8 cellular contexts compared by ENCODE assay signal in genomic region chr17:76102944-76103273, GRCh38. TPM values are rescaled to one million over a fixed set of nuclear protein-coding genes. Genes with fewer than 3 reads are reported as not detected.
DNase-seq lines count a peak whose midpoint lies in the region; ATAC-seq and TF ChIP-seq lines count a peak whose summit lies in the region.

No MANE protein-coding gene starts in this region.

- no peak for DNase-seq in GM06990 (ENCODE audit: extremely low read depth, insufficient read length)
- DNase-seq in PC-9: no peak
- no peak for DNase-seq in progenitor cell of endocrine pancreas (ENCODE audit: low spot score, unreplicated experiment)
- DNase-seq in NCI-H345 treated with DMSO at 0.1 percent for 48 hours (lab: John Stamatoyannopoulos, UW; ENCODE audit: unreplicated experiment): no peak
- no peak for DNase-seq in NCI-H446 (lab: John Stamatoyannopoulos, UW)

- peaks cover 23% of the 10 kb centered on the region for H3K4me1 Mint-ChIP-seq in progenitor cell of endocrine pancreas (ENCODE audit: low read depth)

- H3K27me3 Mint-ChIP-seq in progenitor cell of endocrine pancreas: no peaks in the 10 kb centered on the region

- H3K27me3 ChIP-seq in GM06990 (replicated peaks; ENCODE audit: control insufficient read depth, insufficient read depth, low read length) (no peaks in the 10 kb centered on the region), PC-9 (ENCODE audit: insufficient read depth, low read depth) (no peaks in the 10 kb centered on the region)

- peak overlapping the region; percentile 91 for H3K4me2 ChIP-seq in PC-9

- H3F3A ChIP-seq in PC-9 (ENCODE audit: insufficient read depth, low read depth): peaks cover 6% of the 10 kb centered on the region; the same call in 1 of the 2 replicates

- peak overlapping the region; percentile 73; the same call in 1 of the 2 replicates for H3K27ac ChIP-seq in PC-9

- peak; percentile 27 for ATAC-seq in esophagus mucosa
- no peak for ATAC-seq in HG02885 (IDR thresholded peaks at IDR 0.05; ENCODE audit: poor library complexity, unreplicated experiment)
- no peak for ATAC-seq in HG03439 (IDR thresholded peaks at IDR 0.05; ENCODE audit: unreplicated experiment)

- no peaks in the 10 kb centered on the region for H4K20me1 ChIP-seq in PC-9 (ENCODE audit: insufficient read depth)

- peaks cover 14% of the 10 kb centered on the region for H3K36me3 Mint-ChIP-seq in progenitor cell of endocrine pancreas (ENCODE audit: insufficient read depth)

- H3K4me1 ChIP-seq in PC-9 (replicated peaks; ENCODE audit: insufficient read depth): peaks cover 7% of the 10 kb centered on the region

- H3K4me3 ChIP-seq in GM06990 (replicated peaks; ENCODE audit: low read depth, low read length): peak overlapping the region; percentile 74
- peak overlapping the region; percentile 86 for H3K4me3 ChIP-seq in PC-9

- CTCF ChIA-PET in PC-9 (lab: Charles Lee): interaction anchor here (0.6 to 1.2 kb wide), 3 partner anchors 40 to 51 kb away, joined by 4 to 12 read pairs (median 4); no protein-coding TSS in a partner anchor

- no peaks in the 10 kb centered on the region for H3K9me3 Mint-ChIP-seq in progenitor cell of endocrine pancreas (ENCODE audit: low read depth)

- H3K9me3 ChIP-seq in PC-9 (ENCODE audit: insufficient read depth, low read depth): no peaks in the 10 kb centered on the region

- BruUV-seq in PC-9 (replicated peaks; lab: Mats Ljungman, UMichigan): no TSS peak

- H3K36me3 ChIP-seq in GM06990 (ENCODE audit: control insufficient read depth, insufficient read depth, low read length): peaks cover 8% of the 10 kb centered on the region
- no peaks in the 10 kb centered on the region for H3K36me3 ChIP-seq in PC-9 (ENCODE audit: low read depth)

- H3K9me2 ChIP-seq in PC-9 (ENCODE audit: insufficient read depth): no peaks in the 10 kb centered on the region

- H3K4me3 Mint-ChIP-seq in progenitor cell of endocrine pancreas (ENCODE audit: low read depth): peak overlapping the region; percentile 97

- POLR2A ChIA-PET in PC-9 (lab: Charles Lee; ENCODE audit: unreplicated experiment): interaction anchor here (0.7 kb wide), 2 partner anchors 13 to 172 kb away, joined by 7 to 12 read pairs; no protein-coding TSS in a partner anchor

- H3K27ac Mint-ChIP-seq in progenitor cell of endocrine pancreas: peak overlapping the region; percentile 96

- TF ChIP-seq CTCF in GM06990 (IDR thresholded peaks at IDR 0.05; ENCODE audit: insufficient read depth, low read length, poor library complexity, severe bottlenecking) (no peak), PC-9 (conservative IDR thresholded peaks at IDR 0.05) (no peak), progenitor cell of endocrine pancreas (IDR thresholded peaks at IDR 0.05; ENCODE audit: unreplicated experiment) (no peak)

- peaks cover 17% of the 10 kb centered on the region for H3K79me2 ChIP-seq in PC-9 (ENCODE audit: low read depth)

- intact Hi-C loops in PC-9 (cut with micrococcal nuclease; ENCODE audit: unreplicated experiment): loop anchor here (10.0 kb wide), 1 partner anchor 198 kb away; the partner anchor contains the start of gene MRPL38

- peak overlapping the region; percentile 81 for H2AFZ ChIP-seq in PC-9

RNA-seq across cellular contexts. Expression of gene EXOC7, which starts 0.7 kb away (rescaled TPM):
- 118 and 131 TPM in 2 replicates for total RNA-seq in PC-9 (2021)
- total RNA-seq in esophagus mucosa: 91.1 TPM
- 354 and 364 TPM in 2 replicates for total RNA-seq in progenitor cell of endocrine pancreas

RNA-seq across cellular contexts. Expression of gene ZACN, which starts 23.9 kb away (rescaled TPM):
- total RNA-seq in PC-9 (2021) (not detected in 2 replicates), esophagus mucosa (not detected), progenitor cell of endocrine pancreas (0.36 and 0.96 TPM in 2 replicates)

RNA-seq across cellular contexts. Expression of gene GALR2, which starts 28.3 kb away (rescaled TPM):
- total RNA-seq in PC-9 (2021) (2.8 and 3.0 TPM in 2 replicates), esophagus mucosa (0.44 TPM), progenitor cell of endocrine pancreas (1.0 and 1.1 TPM in 2 replicates)

RNA-seq across cellular contexts. Expression of gene SRP68, which starts 30.6 kb away (rescaled TPM):
- total RNA-seq in PC-9 (2021) (69.7 and 91.7 TPM in 2 replicates), esophagus mucosa (71.5 TPM), progenitor cell of endocrine pancreas (74.9 and 79.4 TPM in 2 replicates)

RNA-seq across cellular contexts. Expression of gene FOXJ1, which starts 38.1 kb away (rescaled TPM):
- total RNA-seq in PC-9 (2021) (12.5 and 23.7 TPM in 2 replicates), esophagus mucosa (not detected), progenitor cell of endocrine pancreas (18.6 and 19.0 TPM in 2 replicates)
